In genomic region chr7:156240532-156240931, GRCh38 we compare ENCODE assay signal across 30 cellular contexts.
"Had no signal": no experiment of that assay in that cellular context is flagged by ENCODE, and none has a peak within 500 bp of the region (broad histone marks: within the 10 kb centered on the region; RNA-seq: fewer than 3 reads in every experiment).

No MANE protein-coding gene starts in this region.

- H3K9me3 ChIP-seq: pancreas, prostate gland, spleen, suprapubic skin, testis, upper lobe of left lung, vagina had no signal

- H3K27me3 Mint-ChIP-seq: stimulated activated memory B cell treated with anti-CD40 and anti-IgM and Interleukin-4, amounts not matched to agents 10 μg/mL and 1 μg/mL and 100 μg/mL, for 72 hours had no signal

- H3K9ac ChIP-seq: neural progenitor cell had no signal

- H3K27ac ChIP-seq: neural progenitor cell, pancreas, prostate gland, skin epidermis, spleen, suprapubic skin, testis, tibial nerve, upper lobe of left lung, vagina had no signal

- ATAC-seq: naive thymus-derived CD4-positive, alpha-beta T cell; natural killer cell; pancreas; right cardiac atrium; sciatic nerve; stimulated activated memory B cell treated with anti-CD40 and anti-IgM and Interleukin-4, amounts not matched to agents 10 μg/mL and 1 μg/mL and 100 μg/mL, for 72 hours; stimulated activated naive CD8-positive, alpha-beta T cell treated with anti-CD3 and anti-CD28 coated beads, Interleukin-15, amount 100 ng/mL, for 72 hours; stimulated activated naive CD8-positive, alpha-beta T cell treated with anti-CD3 and anti-CD28 coated beads, Interleukin-15, Interleukin-2, amounts not matched to agents 100 U/mL and 50 U/mL, for 24 hours had no signal

- H3K9me3 Mint-ChIP-seq: neural progenitor cell; stimulated activated naive CD8-positive, alpha-beta T cell treated with anti-CD3 and anti-CD28 coated beads, Interleukin-15, amount 100 ng/mL, for 72 hours had no signal

- H3K4me1 ChIP-seq: neural progenitor cell, pancreas, prostate gland, spleen, suprapubic skin, testis, tibial nerve, upper lobe of left lung, vagina had no signal

- H3K4me3 ChIP-seq: neural progenitor cell, pancreas, prostate gland, skin epidermis, smooth muscle cell, spleen, suprapubic skin, testis, tibial nerve, upper lobe of left lung, vagina had no signal

- H3K27me3 ChIP-seq: neural progenitor cell, pancreas, spleen, suprapubic skin, testis, tibial nerve, upper lobe of left lung, vagina had no signal

- H3K4me1 Mint-ChIP-seq: natural killer cell; nephron; neural progenitor cell; stimulated activated memory B cell treated with anti-CD40 and anti-IgM and Interleukin-4, amounts not matched to agents 10 μg/mL and 1 μg/mL and 100 μg/mL, for 72 hours; stimulated activated naive CD8-positive, alpha-beta T cell treated with anti-CD3 and anti-CD28 coated beads, Interleukin-15, amount 100 ng/mL, for 72 hours had no signal

- H3K36me3 Mint-ChIP-seq: natural killer cell; neural progenitor cell; stimulated activated memory B cell treated with anti-CD40 and anti-IgM and Interleukin-4, amounts not matched to agents 10 μg/mL and 1 μg/mL and 100 μg/mL, for 72 hours had no signal

- H3K36me3 ChIP-seq: neural progenitor cell, pancreas, prostate gland, spleen, suprapubic skin, tibial nerve, upper lobe of left lung, vagina had no signal

- H2AFZ ChIP-seq: neural progenitor cell had no signal

- FAIRE-seq: pancreas, urothelium cell line had no signal

- H3K27ac Mint-ChIP-seq: naive thymus-derived CD4-positive, alpha-beta T cell; natural killer cell; nephron; neural progenitor cell; stimulated activated memory B cell treated with anti-CD40 and anti-IgM and Interleukin-4, amounts not matched to agents 10 μg/mL and 1 μg/mL and 100 μg/mL, for 72 hours; stimulated activated naive CD8-positive, alpha-beta T cell treated with anti-CD3 and anti-CD28 coated beads, Interleukin-15, amount 100 ng/mL, for 72 hours had no signal

- H3K4me3 Mint-ChIP-seq: naive thymus-derived CD4-positive, alpha-beta T cell; natural killer cell; nephron; neural progenitor cell; stimulated activated memory B cell treated with anti-CD40 and anti-IgM and Interleukin-4, amounts not matched to agents 10 μg/mL and 1 μg/mL and 100 μg/mL, for 72 hours; stimulated activated naive CD8-positive, alpha-beta T cell treated with anti-CD3 and anti-CD28 coated beads, Interleukin-15, amount 100 ng/mL, for 72 hours had no signal

- H3K4me2 ChIP-seq: neural progenitor cell, smooth muscle cell had no signal

- DNase-seq: naive thymus-derived CD4-positive, alpha-beta T cell; natural killer cell; occipital lobe; pancreas; retina; right cardiac atrium; spleen; stimulated activated CD4-positive, alpha-beta T cell treated with anti-CD3 and anti-CD28 coated beads, Interleukin-12 subunit alpha, Interleukin-12 subunit beta, amount 100 ng/mL, for 4 hours; stimulated activated CD4-positive, alpha-beta T cell treated with anti-CD3 and anti-CD28 coated beads, Interleukin-1b, Interleukin-23, amount 100 ng/mL, for 48 hours; stimulated activated CD4-positive, alpha-beta T cell treated with anti-CD3 and anti-CD28 coated beads, Interleukin-4, amount 100 ng/mL, for 1 hour; stimulated activated CD4-positive, alpha-beta T cell treated with anti-CD3 and anti-CD28 coated beads, Interleukin-4, amount 100 ng/mL, for 4 hours; stimulated activated CD8-positive, alpha-beta memory T cell treated with anti-CD3 and anti-CD28 coated beads, Interleukin-4, amount 100 ng/mL, for 48 hours; stimulated activated naive CD4-positive, alpha-beta T cell; stimulated activated naive CD8-positive, alpha-beta T cell treated with anti-CD3 and anti-CD28 coated beads, Interleukin-15, amount 100 ng/mL, for 72 hours; stimulated activated naive CD8-positive, alpha-beta T cell treated with anti-CD3 and anti-CD28 coated beads, Interleukin-15, Interleukin-2, amounts not matched to agents 100 U/mL and 50 U/mL, for 24 hours; substantia nigra; testis; trophoblast cell; upper lobe of left lung had no signal
